Comparison of ENCODE assay signal across 27 cellular contexts in genomic region chr16:88353691-88354090, GRCh38. TPM values are rescaled to one million over a fixed set of nuclear protein-coding genes. Genes with fewer than 3 reads are reported as not detected.
"Had no signal": no experiment of that assay in that cellular context is flagged by ENCODE, and none has a peak within 500 bp of the region (broad histone marks: within the 10 kb centered on the region; RNA-seq: fewer than 3 reads in every experiment).

No MANE protein-coding gene starts in this region.

- H3K9ac ChIP-seq: parathyroid adenoma had no signal

- H3K27me3 ChIP-seq: body of pancreas, gastrocnemius medialis had no signal

- H3K4me3 ChIP-seq: body of pancreas, gastrocnemius medialis, left lung, SK-N-MC, thoracic aorta had no signal

- H3K79me2 ChIP-seq: parathyroid adenoma had no signal

- DNase-seq: activated B cell treated with CpG ODN at 0.5 μM for 24 hours; activated CD4-positive, alpha-beta T cell treated with anti-CD3 and anti-CD28 coated beads, Interleukin-2, amount 50 U/mL, for 1 hour; activated CD8-positive, alpha-beta T cell treated with anti-CD3 and anti-CD28 coated beads for 36 hours; activated T-cell treated with anti-CD3 and anti-CD28 coated beads, Interleukin-2, amount 50 U/mL, for 4 hours; body of pancreas; cortex of kidney; effector memory CD8-positive, alpha-beta T cell; erythroblast; gastrocnemius medialis; hippocampal formation; mammary epithelial cell; naive B cell; nucleus accumbens; stimulated activated CD4-positive, alpha-beta T cell treated with anti-CD3 and anti-CD28 coated beads, Interleukin-12 subunit alpha, Interleukin-12 subunit beta, amount 100 ng/mL, for 4 hours; stimulated activated CD4-positive, alpha-beta T cell treated with anti-CD3 and anti-CD28 coated beads, Interleukin-4, amount 100 ng/mL, for 1 hour; stimulated activated naive CD8-positive, alpha-beta T cell treated with anti-CD3 and anti-CD28 coated beads, Interleukin-15, Interleukin-2, amounts not matched to agents 100 U/mL and 50 U/mL, for 24 hours; T-helper 17 cell; T1000; trophoblast cell had no signal

- H3K36me3 ChIP-seq: gastrocnemius medialis, left lung, thoracic aorta had no signal

- H3K9me3 ChIP-seq: body of pancreas, gastrocnemius medialis, left lung, thoracic aorta had no signal

- H3K4me1 ChIP-seq: body of pancreas, gastrocnemius medialis, left lung, parathyroid adenoma had no signal

- H3K27ac ChIP-seq: body of pancreas, gastrocnemius medialis, left lung, parathyroid adenoma, SK-N-MC, thoracic aorta had no signal

- ATAC-seq: activated CD8-positive, alpha-beta T cell treated with anti-CD3 and anti-CD28 coated beads for 36 hours; activated T-cell treated with anti-CD3 and anti-CD28 coated beads, Interleukin-2, amount 50 U/mL, for 4 hours; activated T-helper 17 cell treated with anti-CD3 and anti-CD28 coated beads, Interleukin-2, amount 50 U/mL, for 72 hours; body of pancreas; effector memory CD8-positive, alpha-beta T cell; gastrocnemius medialis; left lung; right cardiac atrium; stimulated activated naive CD8-positive, alpha-beta T cell treated with anti-CD3 and anti-CD28 coated beads, Interleukin-15, Interleukin-2, amounts not matched to agents 100 U/mL and 50 U/mL, for 24 hours; T-helper 17 cell had no signal

- H2AFZ ChIP-seq: parathyroid adenoma had no signal

RNA-seq across cellular contexts. Expression of gene ZNF469, which starts 29.1 kb away (rescaled TPM):
- polyA plus RNA-seq: keratinocyte, neural cell had no signal
